ENCODE assay signal across 24 cellular contexts in the genomic region with DNA sequence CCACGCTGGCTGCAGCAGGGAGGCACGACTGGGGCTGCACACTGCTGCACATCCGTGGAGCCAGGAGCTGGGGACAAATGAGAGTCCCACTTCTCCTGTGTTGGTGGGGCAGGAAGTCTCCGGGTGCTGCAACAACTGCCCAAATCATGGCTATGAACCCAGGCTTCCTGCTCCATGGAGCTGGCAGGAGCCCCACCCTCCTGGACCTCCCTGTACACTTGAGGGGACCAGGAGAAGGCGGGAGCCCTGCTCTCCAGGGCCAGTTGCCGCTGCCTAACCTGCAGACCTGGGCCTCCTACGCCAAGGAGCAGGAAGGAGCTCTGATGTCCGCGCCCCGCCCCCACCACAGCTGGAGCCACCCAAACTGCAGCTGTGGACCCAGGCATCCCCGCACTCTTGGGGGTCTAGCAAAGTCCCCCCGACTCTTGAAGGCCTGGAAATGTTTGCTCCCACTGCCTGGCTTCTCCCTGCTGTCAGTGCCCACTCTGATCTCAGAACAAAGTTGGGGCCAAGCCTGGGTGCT.
"Had no signal": no experiment of that assay in that cellular context is flagged by ENCODE, and none has a peak within 500 bp of the region (broad histone marks: within the 10 kb centered on the region; RNA-seq: fewer than 3 reads in every experiment).

No MANE protein-coding gene starts in this region.

- H3K36me3 Mint-ChIP-seq: naive thymus-derived CD4-positive, alpha-beta T cell; stimulated activated effector memory CD8-positive, alpha-beta T cell treated with anti-CD3 and anti-CD28 coated beads, Interleukin-12 subunit alpha, Interleukin-12 subunit beta, amount 100 ng/mL, for 72 hours had no signal

- H3K4me1 Mint-ChIP-seq: immature natural killer cell; naive thymus-derived CD4-positive, alpha-beta T cell; stimulated activated effector memory CD8-positive, alpha-beta T cell treated with anti-CD3 and anti-CD28 coated beads, Interleukin-12 subunit alpha, Interleukin-12 subunit beta, amount 100 ng/mL, for 72 hours had no signal

- H3K27ac ChIP-seq: left ventricle myocardium inferior, parathyroid adenoma, psoas muscle, sigmoid colon, spleen, stomach, testis, thyroid gland, transverse colon, upper lobe of left lung had no signal

- H3K9me3 ChIP-seq: psoas muscle, sigmoid colon, testis, thyroid gland, upper lobe of left lung had no signal

- ATAC-seq: mucosa of descending colon; naive thymus-derived CD4-positive, alpha-beta T cell; natural killer cell treated with Interleukin-12 subunit alpha and Interleukin-12 subunit beta and Interleukin-15 and Interleukin-18, amount 100 ng/mL, for 72 hours; psoas muscle had no signal

- H3K9ac ChIP-seq: parathyroid adenoma had no signal

- H3K27me3 Mint-ChIP-seq: naive thymus-derived CD4-positive, alpha-beta T cell; natural killer cell treated with Interleukin-12 subunit alpha and Interleukin-12 subunit beta and Interleukin-15 and Interleukin-18, amount 100 ng/mL, for 72 hours had no signal

- DNase-seq: head of caudate nucleus; hypothalamus; immature natural killer cell; left ventricle myocardium inferior; midbrain; mucosa of descending colon; naive thymus-derived CD4-positive, alpha-beta T cell; nucleus accumbens; sigmoid colon; small intestine; spleen; stimulated activated CD4-positive, alpha-beta T cell treated with anti-CD3 and anti-CD28 coated beads, Interleukin-4, amount 100 ng/mL, for 24 hours; stimulated activated naive CD4-positive, alpha-beta T cell; stomach; testis; thyroid gland; transverse colon had no signal

- H3K4me3 ChIP-seq: left ventricle myocardium inferior, lung, mucosa of descending colon, psoas muscle, sigmoid colon, spleen, stomach, testis, thyroid gland, transverse colon, upper lobe of left lung had no signal

- H2AFZ ChIP-seq: parathyroid adenoma had no signal

- H3K79me2 ChIP-seq: parathyroid adenoma had no signal

- H3K27ac Mint-ChIP-seq: immature natural killer cell; naive thymus-derived CD4-positive, alpha-beta T cell; natural killer cell treated with Interleukin-12 subunit alpha and Interleukin-12 subunit beta and Interleukin-15 and Interleukin-18, amount 100 ng/mL, for 72 hours; stimulated activated effector memory CD8-positive, alpha-beta T cell treated with anti-CD3 and anti-CD28 coated beads, Interleukin-12 subunit alpha, Interleukin-12 subunit beta, amount 100 ng/mL, for 72 hours had no signal

- H3K4me3 Mint-ChIP-seq: immature natural killer cell; naive thymus-derived CD4-positive, alpha-beta T cell; natural killer cell treated with Interleukin-12 subunit alpha and Interleukin-12 subunit beta and Interleukin-15 and Interleukin-18, amount 100 ng/mL, for 72 hours; stimulated activated effector memory CD8-positive, alpha-beta T cell treated with anti-CD3 and anti-CD28 coated beads, Interleukin-12 subunit alpha, Interleukin-12 subunit beta, amount 100 ng/mL, for 72 hours had no signal

- H3K36me3 ChIP-seq: left ventricle myocardium inferior, sigmoid colon, spleen, stomach, thyroid gland, transverse colon, upper lobe of left lung had no signal

- H3K4me1 ChIP-seq: left ventricle myocardium inferior, parathyroid adenoma, psoas muscle, sigmoid colon, spleen, stomach, testis, thyroid gland, transverse colon, upper lobe of left lung had no signal

- H3K27me3 ChIP-seq: sigmoid colon, spleen, stomach, testis, thyroid gland, transverse colon, upper lobe of left lung had no signal

- FAIRE-seq: islet of Langerhans, small intestine had no signal
